Comparison of ENCODE assay signal across 1 cellular context in genomic region chr9:73216016-73216415, GRCh38.
TF ChIP-seq lines count a peak whose summit lies in the region.

No MANE protein-coding gene starts in this region.

TF ChIP-seq in WTC11, 78 proteins besides CTCF, POLR2A, EP300 and RAD21 (continued from another document):
- no peak for TF ChIP-seq MLX (CRISPR knock-in tag; IDR thresholded peaks at IDR 0.05)
- no peak for TF ChIP-seq NR1H2 (CRISPR knock-in tag; IDR thresholded peaks at IDR 0.05)
- TF ChIP-seq PRRX2 (CRISPR knock-in tag; IDR thresholded peaks at IDR 0.05): no peak
- TF ChIP-seq FOXP4 (CRISPR knock-in tag; IDR thresholded peaks at IDR 0.05): no peak
